Comparison of ENCODE assay signal across 21 cellular contexts in genomic region chr6:157173756-157174155, GRCh38.
DNase-seq lines count a peak whose midpoint lies in the region; ATAC-seq and TF ChIP-seq lines count a peak whose summit lies in the region.
"Had no signal": no experiment of that assay in that cellular context is flagged by ENCODE, and none has a peak within 500 bp of the region (broad histone marks: within the 10 kb centered on the region; RNA-seq: fewer than 3 reads in every experiment).

No MANE protein-coding gene starts in this region.

- ATAC-seq in natural killer cell (no peak), SK-N-SH treated with all-trans-retinoic acid at 6 μM for 48 hours (no peak; the same call in 2 of the 3 replicates), left ventricle myocardium superior (no peak)
- no peak for ATAC-seq in natural killer cell treated with Interleukin-12 subunit alpha and Interleukin-12 subunit beta and Interleukin-15 and Interleukin-18, amount 100 ng/mL, for 72 hours
- ATAC-seq: CD8-positive, alpha-beta T cell had no signal

- H3K27ac ChIP-seq in cingulate gyrus (ENCODE audit: low read depth, low read length): peak overlapping the region; percentile 51
- H3K27ac ChIP-seq: 22Rv1, RWPE1 had no signal

- H3K4me3 Mint-ChIP-seq in natural killer cell: peak overlapping the region; percentile 8
- H3K4me3 Mint-ChIP-seq in natural killer cell treated with Interleukin-12 subunit alpha and Interleukin-12 subunit beta and Interleukin-15 and Interleukin-18, amount 100 ng/mL, for 72 hours: no peak overlapping the region
- H3K4me3 Mint-ChIP-seq: CD8-positive, alpha-beta T cell had no signal

- H3K27ac Mint-ChIP-seq in natural killer cell: no peak overlapping the region
- no peak overlapping the region for H3K27ac Mint-ChIP-seq in natural killer cell treated with Interleukin-12 subunit alpha and Interleukin-12 subunit beta and Interleukin-15 and Interleukin-18, amount 100 ng/mL, for 72 hours
- H3K27ac Mint-ChIP-seq: CD8-positive, alpha-beta T cell had no signal

- intact Hi-C loops in natural killer cell (cut with micrococcal nuclease) (no loop called here), left ventricle myocardium superior (cut with micrococcal nuclease) (no loop called here)

- peaks cover 12 to 18% of the 10 kb centered on the region in 2 donors for H3K4me1 Mint-ChIP-seq in natural killer cell
- H3K4me1 Mint-ChIP-seq in natural killer cell treated with Interleukin-12 subunit alpha and Interleukin-12 subunit beta and Interleukin-15 and Interleukin-18, amount 100 ng/mL, for 72 hours (ENCODE audit: low read depth in 2 of 2): peaks cover 6 to 16% of the 10 kb centered on the region in 2 donors

- H3K9me3 Mint-ChIP-seq in natural killer cell: no peaks in the 10 kb centered on the region
- no peaks in the 10 kb centered on the region for H3K9me3 Mint-ChIP-seq in natural killer cell treated with Interleukin-12 subunit alpha and Interleukin-12 subunit beta and Interleukin-15 and Interleukin-18, amount 100 ng/mL, for 72 hours
- H3K9me3 Mint-ChIP-seq: CD8-positive, alpha-beta T cell had no signal

- H3K36me3 Mint-ChIP-seq in natural killer cell: peaks cover 6% of the 10 kb centered on the region
- H3K36me3 Mint-ChIP-seq in natural killer cell treated with Interleukin-12 subunit alpha and Interleukin-12 subunit beta and Interleukin-15 and Interleukin-18, amount 100 ng/mL, for 72 hours: no peaks in the 10 kb centered on the region

- no peaks in the 10 kb centered on the region for H3K27me3 Mint-ChIP-seq in natural killer cell (ENCODE audit: low read depth in 2 of 2)
- no peaks in the 10 kb centered on the region for H3K27me3 Mint-ChIP-seq in natural killer cell treated with Interleukin-12 subunit alpha and Interleukin-12 subunit beta and Interleukin-15 and Interleukin-18, amount 100 ng/mL, for 72 hours

- TF ChIP-seq CTCF in natural killer cell (IDR thresholded peaks at IDR 0.05): no peak
- TF ChIP-seq CTCF in fibroblast of the aortic adventitia (IDR thresholded peaks at IDR 0.05; ENCODE audit: insufficient read depth, low read length): no peak
- TF ChIP-seq CTCF in GM10266 (IDR thresholded peaks at IDR 0.05; ENCODE audit: control insufficient read depth, insufficient read depth, low read depth, missing control alignments): no peak

- DNase-seq in natural killer cell (no peak), fibroblast of the aortic adventitia (ENCODE audit: low read depth) (peak; percentile 49), stromal cell of bone marrow (ENCODE audit: low read depth) (peak; percentile 25), GM10266 (ENCODE audit: extremely low spot score) (no peak), left ventricle myocardium superior (no peak)
- no peak for DNase-seq in natural killer cell treated with Interleukin-12 subunit alpha and Interleukin-12 subunit beta and Interleukin-15 and Interleukin-18, amount 100 ng/mL, for 72 hours (ENCODE audit: low spot score)
- DNase-seq: ACHN; C1 segment of cervical spinal cord; CD8-positive, alpha-beta T cell; DND-41; MG63; NCI-H1048; NCI-H1436 treated with DMSO at 0.1 percent for 48 hours; NCI-H2029; NCI-H2227 treated with DMSO at 0.1 percent for 48 hours; NCI-H510A; SHP77 treated with DMSO at 0.1 percent for 48 hours had no signal

- no peak overlapping the region for H3K4me3 ChIP-seq in fibroblast of the aortic adventitia (ENCODE audit: low read depth, low read length)
- H3K4me3 ChIP-seq: MG63 had no signal

TF ChIP-seq in SK-N-SH treated with all-trans-retinoic acid at 6 μM for 48 hours, 23 proteins besides CTCF, POLR2A, EP300 and RAD21:
- no peak for TF ChIP-seq SNAI2 (CRISPR knock-in tag; IDR thresholded peaks at IDR 0.05)
- TF ChIP-seq, protein P1, sequence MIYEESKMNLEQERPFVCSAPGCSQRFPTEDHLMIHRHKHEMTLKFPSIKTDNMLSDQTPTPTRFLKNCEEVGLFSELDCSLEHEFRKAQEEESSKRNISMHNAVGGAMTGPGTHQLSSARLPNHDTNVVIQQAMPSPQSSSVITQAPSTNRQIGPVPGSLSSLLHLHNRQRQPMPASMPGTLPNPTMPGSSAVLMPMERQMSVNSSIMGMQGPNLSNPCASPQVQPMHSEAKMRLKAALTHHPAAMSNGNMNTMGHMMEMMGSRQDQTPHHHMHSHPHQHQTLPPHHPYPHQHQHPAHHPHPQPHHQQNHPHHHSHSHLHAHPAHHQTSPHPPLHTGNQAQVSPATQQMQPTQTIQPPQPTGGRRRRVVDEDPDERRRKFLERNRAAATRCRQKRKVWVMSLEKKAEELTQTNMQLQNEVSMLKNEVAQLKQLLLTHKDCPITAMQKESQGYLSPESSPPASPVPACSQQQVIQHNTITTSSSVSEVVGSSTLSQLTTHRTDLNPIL (CRISPR knock-in tag; IDR thresholded peaks at IDR 0.05; ENCODE audit: low read depth): no peak
- TF ChIP-seq ZNF8 (CRISPR knock-in tag; IDR thresholded peaks at IDR 0.05): no peak
- no peak for TF ChIP-seq BACH2 (CRISPR knock-in tag; IDR thresholded peaks at IDR 0.05; ENCODE audit: borderline replicate concordance)
- no peak for TF ChIP-seq ZFP30 (CRISPR knock-in tag; IDR thresholded peaks at IDR 0.05)
- TF ChIP-seq GLIS3 (CRISPR knock-in tag; IDR thresholded peaks at IDR 0.05): no peak
- TF ChIP-seq ESRRG (CRISPR knock-in tag; IDR thresholded peaks at IDR 0.05): no peak
- no peak for TF ChIP-seq ZC3H10 (CRISPR knock-in tag; IDR thresholded peaks at IDR 0.05)
- TF ChIP-seq CSDC2 (CRISPR knock-in tag; IDR thresholded peaks at IDR 0.05): no peak
- TF ChIP-seq ZFP3 (CRISPR knock-in tag; IDR thresholded peaks at IDR 0.05): no peak
- TF ChIP-seq, protein P2, sequence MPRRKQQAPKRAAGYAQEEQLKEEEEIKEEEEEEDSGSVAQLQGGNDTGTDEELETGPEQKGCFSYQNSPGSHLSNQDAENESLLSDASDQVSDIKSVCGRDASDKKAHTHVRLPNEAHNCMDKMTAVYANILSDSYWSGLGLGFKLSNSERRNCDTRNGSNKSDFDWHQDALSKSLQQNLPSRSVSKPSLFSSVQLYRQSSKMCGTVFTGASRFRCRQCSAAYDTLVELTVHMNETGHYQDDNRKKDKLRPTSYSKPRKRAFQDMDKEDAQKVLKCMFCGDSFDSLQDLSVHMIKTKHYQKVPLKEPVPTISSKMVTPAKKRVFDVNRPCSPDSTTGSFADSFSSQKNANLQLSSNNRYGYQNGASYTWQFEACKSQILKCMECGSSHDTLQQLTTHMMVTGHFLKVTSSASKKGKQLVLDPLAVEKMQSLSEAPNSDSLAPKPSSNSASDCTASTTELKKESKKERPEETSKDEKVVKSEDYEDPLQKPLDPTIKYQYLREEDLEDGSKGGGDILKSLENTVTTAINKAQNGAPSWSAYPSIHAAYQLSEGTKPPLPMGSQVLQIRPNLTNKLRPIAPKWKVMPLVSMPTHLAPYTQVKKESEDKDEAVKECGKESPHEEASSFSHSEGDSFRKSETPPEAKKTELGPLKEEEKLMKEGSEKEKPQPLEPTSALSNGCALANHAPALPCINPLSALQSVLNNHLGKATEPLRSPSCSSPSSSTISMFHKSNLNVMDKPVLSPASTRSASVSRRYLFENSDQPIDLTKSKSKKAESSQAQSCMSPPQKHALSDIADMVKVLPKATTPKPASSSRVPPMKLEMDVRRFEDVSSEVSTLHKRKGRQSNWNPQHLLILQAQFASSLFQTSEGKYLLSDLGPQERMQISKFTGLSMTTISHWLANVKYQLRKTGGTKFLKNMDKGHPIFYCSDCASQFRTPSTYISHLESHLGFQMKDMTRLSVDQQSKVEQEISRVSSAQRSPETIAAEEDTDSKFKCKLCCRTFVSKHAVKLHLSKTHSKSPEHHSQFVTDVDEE (CRISPR knock-in tag; IDR thresholded peaks at IDR 0.05): no peak
- TF ChIP-seq TOX (CRISPR knock-in tag; IDR thresholded peaks at IDR 0.05; ENCODE audit: borderline replicate concordance): no peak
- TF ChIP-seq RARB (CRISPR knock-in tag; IDR thresholded peaks at IDR 0.05): no peak
- no peak for TF ChIP-seq TCF4 (CRISPR knock-in tag; IDR thresholded peaks at IDR 0.05; ENCODE audit: borderline replicate concordance)
- TF ChIP-seq, protein P3, sequence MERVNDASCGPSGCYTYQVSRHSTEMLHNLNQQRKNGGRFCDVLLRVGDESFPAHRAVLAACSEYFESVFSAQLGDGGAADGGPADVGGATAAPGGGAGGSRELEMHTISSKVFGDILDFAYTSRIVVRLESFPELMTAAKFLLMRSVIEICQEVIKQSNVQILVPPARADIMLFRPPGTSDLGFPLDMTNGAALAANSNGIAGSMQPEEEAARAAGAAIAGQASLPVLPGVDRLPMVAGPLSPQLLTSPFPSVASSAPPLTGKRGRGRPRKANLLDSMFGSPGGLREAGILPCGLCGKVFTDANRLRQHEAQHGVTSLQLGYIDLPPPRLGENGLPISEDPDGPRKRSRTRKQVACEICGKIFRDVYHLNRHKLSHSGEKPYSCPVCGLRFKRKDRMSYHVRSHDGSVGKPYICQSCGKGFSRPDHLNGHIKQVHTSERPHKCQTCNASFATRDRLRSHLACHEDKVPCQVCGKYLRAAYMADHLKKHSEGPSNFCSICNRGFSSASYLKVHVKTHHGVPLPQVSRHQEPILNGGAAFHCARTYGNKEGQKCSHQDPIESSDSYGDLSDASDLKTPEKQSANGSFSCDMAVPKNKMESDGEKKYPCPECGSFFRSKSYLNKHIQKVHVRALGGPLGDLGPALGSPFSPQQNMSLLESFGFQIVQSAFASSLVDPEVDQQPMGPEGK (CRISPR knock-in tag; IDR thresholded peaks at IDR 0.05; ENCODE audit: borderline replicate concordance): no peak

Comparison
In these comparisons a context has a peak if more than half of its experiments do, and no peak if none do; other contexts are left out.
1. DNase-seq: peak in fibroblast of the aortic adventitia (single experiment) and stromal cell of bone marrow (single experiment); none in natural killer cell (single experiment), natural killer cell treated with Interleukin-12 subunit alpha and Interleukin-12 subunit beta and Interleukin-15 and Interleukin-18, amount 100 ng/mL, for 72 hours (single experiment), GM10266 (single experiment) and left ventricle myocardium superior (single experiment).